10 cellular contexts compared by ENCODE assay signal in genomic region chr13:75704194-75704941, GRCh38.
A peak's percentile ranks its signal among the peaks of the same experiment; 100 is the strongest.
DNase-seq lines count a peak whose midpoint lies in the region; ATAC-seq and TF ChIP-seq lines count a peak whose summit lies in the region.
"Had no signal": no experiment of that assay in that cellular context is flagged by ENCODE, and none has a peak within 500 bp of the region (broad histone marks: within the 10 kb centered on the region; RNA-seq: fewer than 3 reads in every experiment).

No MANE protein-coding gene starts in this region.

- no peaks in the 10 kb centered on the region for H3K9me3 ChIP-seq in RWPE2 (ENCODE audit: severe bottlenecking)

- peak overlapping the region; percentile 88 for H3K27ac ChIP-seq in RWPE2 (ENCODE audit: poor library complexity, severe bottlenecking)

- H3K36me3 ChIP-seq in RWPE2 (ENCODE audit: low read depth) = no peaks in the 10 kb centered on the region

- peak; percentile 41 for DNase-seq in DMS79 treated with DMSO at 0.1 percent for 48 hours (lab: John Stamatoyannopoulos, UW)
- no peak for DNase-seq in RWPE2 (ENCODE audit: low spot score)
- peak; percentile 74 for DNase-seq in non-pigmented ciliary epithelial cell (ENCODE audit: low read depth)
- DNase-seq in superior temporal gyrus (ENCODE audit: extremely low spot score) = no peak
- no peak for DNase-seq in activated CD8-positive, alpha-beta memory T cell treated with anti-CD3 and anti-CD28 coated beads, Interleukin-2, amount 50 U/mL, for 48 hours
- no peak for DNase-seq in SW480 (ENCODE audit: low spot score)
- DNase-seq: activated naive CD4-positive, alpha-beta T cell treated with anti-CD3 and anti-CD28 coated beads, Interleukin-2, amount 50 U/mL, for 16 hours; occipital lobe had no signal

- no peaks in the 10 kb centered on the region for H3K27me3 ChIP-seq in RWPE2 (ENCODE audit: insufficient read depth, poor library complexity, severe bottlenecking)

- TF ChIP-seq CTCF in RWPE2 (IDR thresholded peaks at IDR 0.05; ENCODE audit: poor library complexity, severe bottlenecking) = no peak

- ATAC-seq in RWPE2 (ENCODE audit: low read depth) (no peak; the same call in 2 of the 3 replicates), esophagus mucosa (peak; percentile 61), HG02840 (IDR thresholded peaks at IDR 0.05; ENCODE audit: low FRiP score, unreplicated experiment) (no peak)

- no peak overlapping the region for H3K4me3 ChIP-seq in RWPE2 (ENCODE audit: severe bottlenecking)

- peaks cover 25% of the 10 kb centered on the region for H3K4me1 ChIP-seq in RWPE2 (ENCODE audit: insufficient read depth, poor library complexity, severe bottlenecking)

Comparison
In these comparisons a context has a peak if more than half of its experiments do, and no peak if none do; other contexts are left out.
1. DNase-seq: peak in DMS79 treated with DMSO at 0.1 percent for 48 hours (single experiment) and non-pigmented ciliary epithelial cell (single experiment); none in RWPE2 (single experiment), superior temporal gyrus (single experiment), activated CD8-positive, alpha-beta memory T cell treated with anti-CD3 and anti-CD28 coated beads, Interleukin-2, amount 50 U/mL, for 48 hours (single experiment) and SW480 (single experiment).